In genomic region chr15:47870956-47871625, GRCh38 we compare ENCODE assay signal across 12 cellular contexts.
DNase-seq lines count a peak whose midpoint lies in the region; ATAC-seq and TF ChIP-seq lines count a peak whose summit lies in the region.
"Had no signal": no experiment of that assay in that cellular context is flagged by ENCODE, and none has a peak within 500 bp of the region (broad histone marks: within the 10 kb centered on the region; RNA-seq: fewer than 3 reads in every experiment).

No MANE protein-coding gene starts in this region.

- H3K4me3 Mint-ChIP-seq in CD8-positive, alpha-beta T cell = no peak overlapping the region
- H3K4me3 Mint-ChIP-seq: activated naive CD4-positive, alpha-beta T cell treated with anti-CD3 and anti-CD28 coated beads, Interleukin-2, amount 50 U/mL, for 24 hours had no signal

- H3K4me1 ChIP-seq in body of pancreas (peaks cover 21% of the 10 kb centered on the region), mesenchymal stem cell (ENCODE audit: control insufficient read depth, insufficient read depth, low read depth, low read length) (no peaks in the 10 kb centered on the region)
- H3K4me1 ChIP-seq in CD8-positive, alpha-beta T cell (ENCODE audit: insufficient read depth, low read length) = no peaks in the 10 kb centered on the region
- H3K4me1 ChIP-seq: Caco-2 had no signal

- H3K4me2 ChIP-seq in mesenchymal stem cell (ENCODE audit: low read length, poor library complexity, severe bottlenecking) = no peak overlapping the region
- H3K4me2 ChIP-seq: PC-9 had no signal

- no peaks in the 10 kb centered on the region for H3K27me3 Mint-ChIP-seq in CD8-positive, alpha-beta T cell (ENCODE audit: low read depth)

- H3K36me3 Mint-ChIP-seq in CD8-positive, alpha-beta T cell = no peaks in the 10 kb centered on the region
- H3K36me3 Mint-ChIP-seq: activated naive CD4-positive, alpha-beta T cell treated with anti-CD3 and anti-CD28 coated beads, Interleukin-2, amount 50 U/mL, for 24 hours had no signal

- intact Hi-C loops in body of pancreas (cut with DNase I) = no loop called here
- intact Hi-C loops in CD8-positive, alpha-beta T cell (cut with DNase I, micrococcal nuclease) = no loop called here

- WGBS in body of pancreas, 2 donors = 60 to 69% methylated on average over 2 of the region's 2 CpGs
- WGBS in mesenchymal stem cell = 53% methylated on average over 2 of the region's 2 CpGs

- POLR2A ChIA-PET in CD8-positive, alpha-beta T cell (lab: Charles Lee) = no interaction called here

- peak; percentile 18 for ATAC-seq in body of pancreas
- no peak for ATAC-seq in CD8-positive, alpha-beta T cell

- peak overlapping the region; percentile 11 to 99 for H2BK12ac ChIP-seq in mesenchymal stem cell (ENCODE audit: low read length in 2 of 2)

- H3K36me3 ChIP-seq in body of pancreas (replicated peaks in 1 of 2; ENCODE audit: insufficient read depth in 1 of 2, low read depth in 2 of 2) (no peaks in the 10 kb centered on the region), mesenchymal stem cell (ENCODE audit: control insufficient read depth in 1 of 2, insufficient read depth in 2 of 2, low read depth in 1 of 2, low read length in 2 of 2) (no peaks in the 10 kb centered on the region), WERI-Rb-1 (no peaks in the 10 kb centered on the region)
- H3K36me3 ChIP-seq in CD8-positive, alpha-beta T cell (ENCODE audit: insufficient read depth, low read length) = no peaks in the 10 kb centered on the region

- H3K9ac ChIP-seq in mesenchymal stem cell (ENCODE audit: low read length) = no peak overlapping the region

- H3K9me3 Mint-ChIP-seq in CD8-positive, alpha-beta T cell = peaks cover 2% of the 10 kb centered on the region

- H3K4me3 ChIP-seq in body of pancreas = no peak overlapping the region
- H3K4me3 ChIP-seq in mesenchymal stem cell (ENCODE audit: insufficient read depth in 1 of 2, low read depth in 1 of 2, low read length in 2 of 2) = no peak overlapping the region
- no peak overlapping the region for H3K4me3 ChIP-seq in CD8-positive, alpha-beta T cell (ENCODE audit: low read depth, low read length)
- no peak overlapping the region for H3K4me3 ChIP-seq in WERI-Rb-1 (ENCODE audit: low read depth, low read length)
- H3K4me3 ChIP-seq: PC-9 had no signal

- TF ChIP-seq POLR2A in body of pancreas (IDR thresholded peaks at IDR 0.05) = no peak

- no peak overlapping the region for H2AFZ ChIP-seq in mesenchymal stem cell (ENCODE audit: low read depth, low read length)
- H2AFZ ChIP-seq: PC-9 had no signal

- no peak overlapping the region for H2BK15ac ChIP-seq in mesenchymal stem cell (ENCODE audit: low read depth, poor library complexity, severe bottlenecking)

- no peaks in the 10 kb centered on the region for H3K4me1 Mint-ChIP-seq in CD8-positive, alpha-beta T cell (ENCODE audit: low read depth)
- H3K4me1 Mint-ChIP-seq: activated naive CD4-positive, alpha-beta T cell treated with anti-CD3 and anti-CD28 coated beads, Interleukin-2, amount 50 U/mL, for 24 hours had no signal

- TF ChIP-seq CTCF in body of pancreas (IDR thresholded peaks at IDR 0.05) = no peak
- no peak for TF ChIP-seq CTCF in CD8-positive, alpha-beta T cell (IDR thresholded peaks at IDR 0.05)
- no peak for TF ChIP-seq CTCF in WERI-Rb-1 (IDR thresholded peaks at IDR 0.05; ENCODE audit: low read depth, low read length)

- H3K18ac ChIP-seq in mesenchymal stem cell (ENCODE audit: low read depth in 1 of 2, low read length in 2 of 2) = peak overlapping the region; percentile 34 to 44

- no peak overlapping the region for H2BK5ac ChIP-seq in mesenchymal stem cell (ENCODE audit: low read depth, low read length, poor library complexity, severe bottlenecking)

- peak overlapping the region; percentile 21 for H2BK120ac ChIP-seq in mesenchymal stem cell (ENCODE audit: low read depth, low read length)

- no peak overlapping the region for H3K27ac ChIP-seq in body of pancreas
- H3K27ac ChIP-seq in mesenchymal stem cell (ENCODE audit: low read length, poor library complexity, severe bottlenecking) = no peak overlapping the region
- no peak overlapping the region for H3K27ac ChIP-seq in CD8-positive, alpha-beta T cell (ENCODE audit: low read depth, low read length)
- no peak overlapping the region for H3K27ac ChIP-seq in WERI-Rb-1
- H3K27ac ChIP-seq: PC-9 had no signal

- H3K79me1 ChIP-seq in mesenchymal stem cell (replicated peaks; ENCODE audit: low read length, poor library complexity, severe bottlenecking) = no peaks in the 10 kb centered on the region

- DNase-seq in DMS53 (lab: John Stamatoyannopoulos, UW) = peak; percentile 80
- peak; percentile 51 for DNase-seq in NCI-H2029 (lab: John Stamatoyannopoulos, UW)
- DNase-seq in body of pancreas = peak in 1 of 4 donors; percentile 46
- peak; percentile 89 for DNase-seq in mesenchymal stem cell
- DNase-seq in CD8-positive, alpha-beta T cell = no peak
- DNase-seq in HPDE6-E6E7 (ENCODE audit: extremely low spot score) = no peak
- DNase-seq in WERI-Rb-1 = no peak
- DNase-seq in NCI-H2107 treated with DMSO at 0.1 percent for 48 hours (lab: John Stamatoyannopoulos, UW; ENCODE audit: unreplicated experiment) = no peak
- DNase-seq: Caco-2; PC-9; stimulated activated CD4-positive, alpha-beta T cell treated with anti-CD3 and anti-CD28 coated beads, Interleukin-2, amount 100 ng/mL, for 48 hours had no signal

- no peak overlapping the region for H3K23ac ChIP-seq in mesenchymal stem cell (ENCODE audit: low read length in 2 of 2)

- H3K14ac ChIP-seq in mesenchymal stem cell (ENCODE audit: low read length in 2 of 2) = no peak overlapping the region

- CTCF ChIA-PET in CD8-positive, alpha-beta T cell (lab: Charles Lee) = no interaction called here

- no peaks in the 10 kb centered on the region for H3K9me3 ChIP-seq in body of pancreas
- H3K9me3 ChIP-seq in mesenchymal stem cell (ENCODE audit: control insufficient read depth, low read length) = no peaks in the 10 kb centered on the region
- no peaks in the 10 kb centered on the region for H3K9me3 ChIP-seq in CD8-positive, alpha-beta T cell (ENCODE audit: low read length)
- H3K9me3 ChIP-seq in WERI-Rb-1 (ENCODE audit: severe bottlenecking) = no peaks in the 10 kb centered on the region
- H3K9me3 ChIP-seq: Caco-2 had no signal

- H2AK5ac ChIP-seq in mesenchymal stem cell (ENCODE audit: low read length, severe bottlenecking) = no peak overlapping the region

- H3K27ac Mint-ChIP-seq in CD8-positive, alpha-beta T cell = no peak overlapping the region
- H3K27ac Mint-ChIP-seq: activated naive CD4-positive, alpha-beta T cell treated with anti-CD3 and anti-CD28 coated beads, Interleukin-2, amount 50 U/mL, for 24 hours had no signal

- peak overlapping the region; percentile 64 for H4K91ac ChIP-seq in mesenchymal stem cell (ENCODE audit: low read length)

- H3K4ac ChIP-seq in mesenchymal stem cell (ENCODE audit: low read depth in 1 of 2, low read length in 2 of 2) = peak overlapping the region; percentile 2 to 5

- H3K27me3 ChIP-seq in body of pancreas (no peaks in the 10 kb centered on the region), mesenchymal stem cell (ENCODE audit: control insufficient read depth in 1 of 2, insufficient read depth in 1 of 2, low read length in 2 of 2) (no peaks in the 10 kb centered on the region), WERI-Rb-1 (ENCODE audit: insufficient read depth, low read depth, severe bottlenecking) (no peaks in the 10 kb centered on the region)
- no peaks in the 10 kb centered on the region for H3K27me3 ChIP-seq in CD8-positive, alpha-beta T cell (ENCODE audit: insufficient read depth, low read length)

- H4K8ac ChIP-seq in mesenchymal stem cell (ENCODE audit: low read length) = no peak overlapping the region

Comparison
In these comparisons a context has a peak if more than half of its experiments do, and no peak if none do; other contexts are left out.
1. DNase-seq: peak in DMS53 (single experiment), NCI-H2029 (single experiment) and mesenchymal stem cell (single experiment); none in CD8-positive, alpha-beta T cell (0 of 7), HPDE6-E6E7 (single experiment), WERI-Rb-1 (single experiment) and NCI-H2107 treated with DMSO at 0.1 percent for 48 hours (single experiment).